26 cellular contexts compared by ENCODE assay signal in genomic region chr5:10464173-10464572, GRCh38. TPM values are rescaled to one million over a fixed set of nuclear protein-coding genes. Genes with fewer than 3 reads are reported as not detected.
"Had no signal": no experiment of that assay in that cellular context is flagged by ENCODE, and none has a peak within 500 bp of the region (broad histone marks: within the 10 kb centered on the region; RNA-seq: fewer than 3 reads in every experiment).

No MANE protein-coding gene starts in this region.

- H3K27ac ChIP-seq: hepatocyte, left ventricle myocardium inferior, neutrophil, parathyroid adenoma, right atrium auricular region, right lobe of liver, tibial nerve, uterus had no signal

- DNase-seq: left ventricle myocardium inferior; midbrain; naive thymus-derived CD4-positive, alpha-beta T cell; occipital lobe; right lobe of liver; stimulated activated CD4-positive, alpha-beta T cell treated with anti-CD3 and anti-CD28 coated beads, Interleukin-12 subunit alpha, Interleukin-12 subunit beta, amount 100 ng/mL, for 4 hours; stimulated activated CD4-positive, alpha-beta T cell treated with anti-CD3 and anti-CD28 coated beads, Interleukin-15, amount 100 ng/mL, for 24 hours; stimulated activated CD4-positive, alpha-beta T cell treated with anti-CD3 and anti-CD28 coated beads, Interleukin-2, amount 100 ng/mL, for 24 hours; stimulated activated CD4-positive, alpha-beta T cell treated with anti-CD3 and anti-CD28 coated beads, Interleukin-4, amount 100 ng/mL, for 1 hour; stimulated activated naive CD4-positive, alpha-beta T cell; uterus had no signal

- H3K4me3 ChIP-seq: hepatocyte, left ventricle myocardium inferior, mucosa of descending colon, right atrium auricular region, right lobe of liver, smooth muscle cell, tibial nerve, uterus had no signal

- H3K4me1 ChIP-seq: parathyroid adenoma, uterus had no signal

- H3K27me3 Mint-ChIP-seq: natural killer cell treated with Interleukin-12 subunit alpha and Interleukin-12 subunit beta and Interleukin-15 and Interleukin-18, amount 100 ng/mL, for 72 hours; stimulated activated naive CD8-positive, alpha-beta T cell treated with anti-CD3 and anti-CD28 coated beads, Interleukin-15, Interleukin-2, amounts not matched to agents 100 ng/mL and 50 ng/mL, for 24 hours had no signal

- H3K4me1 Mint-ChIP-seq: memory B cell had no signal

- H3K27ac Mint-ChIP-seq: memory B cell; natural killer cell treated with Interleukin-12 subunit alpha and Interleukin-12 subunit beta and Interleukin-15 and Interleukin-18, amount 100 ng/mL, for 72 hours; progenitor cell of endocrine pancreas; stimulated activated naive CD8-positive, alpha-beta T cell treated with anti-CD3 and anti-CD28 coated beads, Interleukin-15, Interleukin-2, amounts not matched to agents 100 ng/mL and 50 ng/mL, for 24 hours; type B pancreatic cell had no signal

- H3K27me3 ChIP-seq: hepatocyte, neutrophil, right atrium auricular region, right lobe of liver, tibial nerve, uterus had no signal

- H3K36me3 Mint-ChIP-seq: memory B cell; natural killer cell treated with Interleukin-12 subunit alpha and Interleukin-12 subunit beta and Interleukin-15 and Interleukin-18, amount 100 ng/mL, for 72 hours; type B pancreatic cell had no signal

- H3K9me3 ChIP-seq: left ventricle myocardium inferior, mucosa of descending colon, neutrophil, right atrium auricular region, right lobe of liver, tibial nerve, uterus had no signal

- H3K36me3 ChIP-seq: left ventricle myocardium inferior, right atrium auricular region, right lobe of liver, tibial nerve, uterus had no signal

- H3K4me3 Mint-ChIP-seq: memory B cell; naive thymus-derived CD4-positive, alpha-beta T cell; natural killer cell treated with Interleukin-12 subunit alpha and Interleukin-12 subunit beta and Interleukin-15 and Interleukin-18, amount 100 ng/mL, for 72 hours; stimulated activated naive CD8-positive, alpha-beta T cell treated with anti-CD3 and anti-CD28 coated beads, Interleukin-15, Interleukin-2, amounts not matched to agents 100 ng/mL and 50 ng/mL, for 24 hours; type B pancreatic cell had no signal

- ATAC-seq: mucosa of descending colon; naive thymus-derived CD4-positive, alpha-beta T cell had no signal

RNA-seq across cellular contexts. Expression of gene ROPN1L, which starts 22.5 kb away (rescaled TPM):
- total RNA-seq: mucosa of descending colon, osteocyte, skeletal muscle tissue, ureter had no signal
